Comparison of ENCODE assay signal across 2 cellular contexts in the genomic region with DNA sequence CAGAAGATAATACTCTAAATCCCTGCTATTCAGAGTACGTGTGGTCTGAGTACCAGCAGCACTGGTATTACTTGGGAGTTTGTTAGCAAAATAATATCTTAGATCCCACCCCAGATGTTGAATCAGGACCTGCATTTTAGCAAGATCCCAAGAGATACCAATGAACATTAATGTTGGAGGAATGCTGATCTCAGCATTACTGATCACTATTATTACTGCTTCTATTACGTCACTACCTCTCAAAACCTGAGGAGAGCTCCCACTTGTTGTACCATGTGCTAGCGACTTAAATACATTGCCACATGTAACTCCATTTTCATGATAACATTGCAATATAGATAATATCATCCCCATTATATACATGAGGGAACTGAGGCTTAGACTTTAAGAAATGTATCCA.
TF ChIP-seq lines count a peak whose summit lies in the region.

No MANE protein-coding gene starts in this region.

TF ChIP-seq in HepG2, 621 proteins besides CTCF, POLR2A, EP300 and RAD21:
- TF ChIP-seq MAFF (IDR thresholded peaks at IDR 0.05; ENCODE audit: low read depth, low read length) (peak; percentile 91), MAFK (conservative IDR thresholded peaks at IDR 0.05 in 1 of 2, IDR thresholded peaks at IDR 0.05 in 1 of 2; ENCODE audit: low read length in 2 of 2) (peak; percentile 86 to 96), ZKSCAN1 (IDR thresholded peaks at IDR 0.05; ENCODE audit: low read length) (no peak), ZFX (CRISPR knock-in tag; IDR thresholded peaks at IDR 0.05; ENCODE audit: low read depth) (no peak)
- TF ChIP-seq, protein P1, sequence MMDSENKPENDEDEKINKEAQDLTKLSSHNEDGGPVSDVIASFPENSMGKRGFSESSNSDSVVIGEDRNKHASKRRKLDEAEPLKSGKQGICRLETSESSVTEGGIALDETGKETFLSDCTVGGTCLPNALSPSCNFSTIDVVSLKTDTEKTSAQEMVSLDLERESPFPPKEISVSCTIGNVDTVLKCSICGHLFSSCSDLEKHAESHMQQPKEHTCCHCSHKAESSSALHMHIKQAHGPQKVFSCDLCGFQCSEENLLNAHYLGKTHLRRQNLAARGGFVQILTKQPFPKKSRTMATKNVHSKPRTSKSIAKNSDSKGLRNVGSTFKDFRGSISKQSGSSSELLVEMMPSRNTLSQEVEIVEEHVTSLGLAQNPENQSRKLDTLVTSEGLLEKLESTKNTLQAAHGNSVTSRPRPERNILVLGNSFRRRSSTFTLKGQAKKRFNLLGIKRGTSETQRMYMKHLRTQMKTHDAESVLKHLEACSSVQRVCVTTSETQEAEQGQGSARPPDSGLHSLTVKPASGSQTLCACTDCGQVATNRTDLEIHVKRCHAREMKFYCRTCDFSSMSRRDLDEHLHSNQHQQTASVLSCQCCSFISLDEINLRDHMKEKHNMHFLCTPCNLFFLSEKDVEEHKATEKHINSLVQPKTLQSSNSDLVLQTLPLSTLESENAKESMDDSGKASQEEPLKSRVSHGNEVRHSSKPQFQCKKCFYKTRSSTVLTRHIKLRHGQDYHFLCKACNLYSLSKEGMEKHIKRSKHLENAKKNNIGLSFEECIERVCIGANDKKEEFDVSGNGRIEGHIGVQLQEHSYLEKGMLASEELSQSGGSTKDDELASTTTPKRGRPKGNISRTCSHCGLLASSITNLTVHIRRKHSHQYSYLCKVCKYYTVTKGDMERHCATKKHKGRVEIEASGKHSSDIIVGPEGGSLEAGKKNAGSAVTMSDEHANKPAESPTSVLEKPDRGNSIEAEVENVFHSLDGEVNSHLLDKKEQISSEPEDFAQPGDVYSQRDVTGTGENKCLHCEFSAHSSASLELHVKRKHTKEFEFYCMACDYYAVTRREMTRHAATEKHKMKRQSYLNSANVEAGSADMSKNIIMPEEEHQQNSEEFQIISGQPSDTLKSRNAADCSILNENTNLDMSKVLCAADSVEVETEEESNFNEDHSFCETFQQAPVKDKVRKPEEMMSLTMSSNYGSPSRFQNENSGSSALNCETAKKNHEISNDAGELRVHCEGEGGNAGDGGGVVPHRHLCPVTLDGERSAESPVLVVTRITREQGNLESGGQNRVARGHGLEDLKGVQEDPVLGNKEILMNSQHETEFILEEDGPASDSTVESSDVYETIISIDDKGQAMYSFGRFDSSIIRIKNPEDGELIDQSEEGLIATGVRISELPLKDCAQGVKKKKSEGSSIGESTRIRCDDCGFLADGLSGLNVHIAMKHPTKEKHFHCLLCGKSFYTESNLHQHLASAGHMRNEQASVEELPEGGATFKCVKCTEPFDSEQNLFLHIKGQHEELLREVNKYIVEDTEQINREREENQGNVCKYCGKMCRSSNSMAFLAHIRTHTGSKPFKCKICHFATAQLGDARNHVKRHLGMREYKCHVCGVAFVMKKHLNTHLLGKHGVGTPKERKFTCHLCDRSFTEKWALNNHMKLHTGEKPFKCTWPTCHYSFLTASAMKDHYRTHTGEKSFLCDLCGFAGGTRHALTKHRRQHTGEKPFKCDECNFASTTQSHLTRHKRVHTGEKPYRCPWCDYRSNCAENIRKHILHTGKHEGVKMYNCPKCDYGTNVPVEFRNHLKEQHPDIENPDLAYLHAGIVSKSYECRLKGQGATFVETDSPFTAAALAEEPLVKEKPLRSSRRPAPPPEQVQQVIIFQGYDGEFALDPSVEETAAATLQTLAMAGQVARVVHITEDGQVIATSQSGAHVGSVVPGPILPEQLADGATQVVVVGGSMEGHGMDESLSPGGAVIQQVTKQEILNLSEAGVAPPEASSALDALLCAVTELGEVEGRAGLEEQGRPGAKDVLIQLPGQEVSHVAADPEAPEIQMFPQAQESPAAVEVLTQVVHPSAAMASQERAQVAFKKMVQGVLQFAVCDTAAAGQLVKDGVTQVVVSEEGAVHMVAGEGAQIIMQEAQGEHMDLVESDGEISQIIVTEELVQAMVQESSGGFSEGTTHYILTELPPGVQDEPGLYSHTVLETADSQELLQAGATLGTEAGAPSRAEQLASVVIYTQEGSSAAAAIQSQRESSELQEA (CRISPR knock-in tag; IDR thresholded peaks at IDR 0.05; ENCODE audit: not compliant biosample characterization): no peak

TF ChIP-seq in H1, 55 proteins besides CTCF, POLR2A, EP300 and RAD21:
- peak; percentile 37; the same call in 1 of the 2 replicates for TF ChIP-seq MAFK (IDR thresholded peaks at IDR 0.05; ENCODE audit: low read depth, low read length)
- no peak for TF ChIP-seq TCF12 (IDR thresholded peaks at IDR 0.05; ENCODE audit: low read depth, low read length)
